1 cellular context compared by ENCODE assay signal in genomic region chr22:43853328-43853931, GRCh38.
TF ChIP-seq lines count a peak whose summit lies in the region.

No MANE protein-coding gene starts in this region.

TF ChIP-seq in H1, 55 proteins besides CTCF, POLR2A, EP300 and RAD21:
- TF ChIP-seq SP4 (IDR thresholded peaks at IDR 0.05; ENCODE audit: low read length) (no peak), KDM1A (IDR thresholded peaks at IDR 0.05; ENCODE audit: borderline replicate concordance, low read length) (no peak), RXRA (IDR thresholded peaks at IDR 0.05; ENCODE audit: insufficient read depth, low read depth, low read length) (no peak), ZNF274 (IDR thresholded peaks at IDR 0.05; ENCODE audit: borderline replicate concordance, extremely low read depth, low read length) (no peak), ASH2L (IDR thresholded peaks at IDR 0.05; ENCODE audit: low read length) (no peak), CEBPB (IDR thresholded peaks at IDR 0.05; ENCODE audit: low read depth, low read length) (no peak), BACH1 (IDR thresholded peaks at IDR 0.05; ENCODE audit: low read length) (no peak), RFX5 (IDR thresholded peaks at IDR 0.05; ENCODE audit: borderline replicate concordance, low read depth, low read length) (no peak), TAF1 (IDR thresholded peaks at IDR 0.05; ENCODE audit: low read depth, low read length) (no peak), ATF2 (IDR thresholded peaks at IDR 0.05; ENCODE audit: low read length) (no peak), SP2 (IDR thresholded peaks at IDR 0.05; ENCODE audit: low read length) (no peak)
TF ChIP-seq in H1: peak in this region for 0.
